Comparison of ENCODE assay signal across 8 cellular contexts in the genomic region with DNA sequence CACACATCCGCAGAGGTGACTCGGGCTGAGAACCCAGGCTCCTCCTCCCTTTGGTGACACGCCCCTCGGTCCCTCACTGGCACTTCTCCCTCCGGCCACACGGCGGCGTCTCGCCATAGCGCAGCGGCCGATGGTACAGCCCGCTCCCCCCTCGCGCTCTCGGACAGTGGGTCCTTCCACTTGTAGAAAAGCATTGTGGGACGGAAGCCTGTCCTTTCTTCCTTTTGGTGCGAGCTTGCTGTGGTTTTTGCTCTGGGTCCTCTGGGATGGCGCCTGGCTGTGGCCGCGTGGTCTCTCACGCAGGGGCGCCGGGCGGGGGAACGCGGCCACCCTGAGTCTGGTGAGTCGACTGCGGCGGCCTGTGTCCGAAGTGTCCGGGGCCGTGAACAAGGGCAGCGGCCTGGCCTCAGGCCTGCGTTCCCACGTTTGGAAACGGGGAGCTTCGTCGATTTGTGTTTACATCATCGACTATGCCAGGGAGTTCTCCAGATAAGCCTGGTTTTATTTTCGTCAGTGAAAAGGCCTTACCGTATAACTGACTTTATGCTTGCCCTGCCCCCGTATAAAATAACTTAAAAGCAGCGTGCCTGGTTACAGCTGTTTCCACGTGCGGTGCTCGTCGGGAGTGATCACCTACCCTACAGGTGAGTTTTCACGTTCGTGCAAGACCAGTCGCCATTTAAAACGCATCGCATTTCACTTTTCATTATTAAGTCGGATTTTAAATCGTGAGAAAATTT.
A peak's percentile ranks its signal among the peaks of the same experiment; 100 is the strongest.
DNase-seq lines count a peak whose midpoint lies in the region; ATAC-seq lines count a peak whose summit lies in the region.

No MANE protein-coding gene starts in this region.

- peak; percentile 80 for DNase-seq in COLO668 (lab: John Stamatoyannopoulos, UW; ENCODE audit: unreplicated experiment)
- peak; percentile 35 for DNase-seq in NCI-H82 treated with DMSO at 0.1 percent for 48 hours (lab: John Stamatoyannopoulos, UW; ENCODE audit: unreplicated experiment)
- DNase-seq in activated CD4-positive, alpha-beta memory T cell treated with anti-CD3 and anti-CD28 coated beads, Interleukin-2, amount 10 ng/mL, durations not matched to agents 7 days and 5 days: peak; percentile 93
- DNase-seq in ecto neural progenitor cell (ENCODE audit: low spot score): peak; percentile 95
- peak; percentile 91 to 95 for DNase-seq in lung microvascular endothelial cell (ENCODE audit: low read depth in 2 of 2)
- DNase-seq in stimulated activated CD4-positive, alpha-beta T cell treated with anti-CD3 and anti-CD28 coated beads, TNF-alpha, amount 100 ng/mL, for 4 hours (ENCODE audit: low read depth in 3 of 3): peak; percentile 86 to 89 (median 89)

- H3K9me3 Mint-ChIP-seq in activated CD4-positive, alpha-beta memory T cell treated with anti-CD3 and anti-CD28 coated beads, Interleukin-2, amount 10 ng/mL, durations not matched to agents 7 days and 5 days: peaks cover 5% of the 10 kb centered on the region

- H3K36me3 Mint-ChIP-seq in activated CD4-positive, alpha-beta memory T cell treated with anti-CD3 and anti-CD28 coated beads, Interleukin-2, amount 10 ng/mL, durations not matched to agents 7 days and 5 days (ENCODE audit: low read depth): peaks cover 28% of the 10 kb centered on the region

- peaks cover 32% of the 10 kb centered on the region for H3K4me1 Mint-ChIP-seq in activated CD4-positive, alpha-beta memory T cell treated with anti-CD3 and anti-CD28 coated beads, Interleukin-2, amount 10 ng/mL, durations not matched to agents 7 days and 5 days

- peaks cover 15% of the 10 kb centered on the region for H3K27me3 Mint-ChIP-seq in activated CD4-positive, alpha-beta memory T cell treated with anti-CD3 and anti-CD28 coated beads, Interleukin-2, amount 10 ng/mL, durations not matched to agents 7 days and 5 days

- H3K4me3 Mint-ChIP-seq in activated CD4-positive, alpha-beta memory T cell treated with anti-CD3 and anti-CD28 coated beads, Interleukin-2, amount 10 ng/mL, durations not matched to agents 7 days and 5 days: peak overlapping the region; percentile 94

- ATAC-seq in GM19452 (IDR thresholded peaks at IDR 0.05; ENCODE audit: unreplicated experiment) (peak; percentile 95), HG03575 (IDR thresholded peaks at IDR 0.05; ENCODE audit: extremely low read depth, insufficient number of reproducible peaks, low FRiP score, unreplicated experiment) (peak; percentile 74)

- peak overlapping the region; percentile 61 for H3K27ac Mint-ChIP-seq in activated CD4-positive, alpha-beta memory T cell treated with anti-CD3 and anti-CD28 coated beads, Interleukin-2, amount 10 ng/mL, durations not matched to agents 7 days and 5 days

- CTCF ChIA-PET in activated CD4-positive, alpha-beta memory T cell treated with anti-CD3 and anti-CD28 coated beads, Interleukin-2, amount 10 ng/mL, durations not matched to agents 7 days and 5 days (lab: Charles Lee): interaction anchor here (0.6 to 3.4 kb wide), 18 partner anchors 9 to 938 kb away, joined by 3 to 42 read pairs (median 3); partner anchors contain the start of genes DCP2, EPB41L4A and SRP19

- POLR2A ChIA-PET in activated CD4-positive, alpha-beta memory T cell treated with anti-CD3 and anti-CD28 coated beads, Interleukin-2, amount 10 ng/mL, durations not matched to agents 7 days and 5 days (lab: Charles Lee): interaction anchor here (0.8 to 3.2 kb wide), 10 partner anchors 9 to 1422 kb away, joined by 4 to 13 read pairs (median 6); partner anchors contain the start of genes CAMK4, EPB41L4A, NREP and SLC25A46

Comparison
In these comparisons a context has a peak if more than half of its experiments do, and no peak if none do; other contexts are left out.
1. Peak in every context shown above with its lines: DNase-seq and ATAC-seq.
2. DNase-seq: peak in every context shown above with its lines; median percentile 95 in ecto neural progenitor cell; 93 in activated CD4-positive, alpha-beta memory T cell treated with anti-CD3 and anti-CD28 coated beads, Interleukin-2, amount 10 ng/mL, durations not matched to agents 7 days and 5 days; 93 in lung microvascular endothelial cell; 89 in stimulated activated CD4-positive, alpha-beta T cell treated with anti-CD3 and anti-CD28 coated beads, TNF-alpha, amount 100 ng/mL, for 4 hours; 80 in COLO668; 35 in NCI-H82 treated with DMSO at 0.1 percent for 48 hours.